Comparison of ENCODE assay signal across 8 cellular contexts in the genomic region with DNA sequence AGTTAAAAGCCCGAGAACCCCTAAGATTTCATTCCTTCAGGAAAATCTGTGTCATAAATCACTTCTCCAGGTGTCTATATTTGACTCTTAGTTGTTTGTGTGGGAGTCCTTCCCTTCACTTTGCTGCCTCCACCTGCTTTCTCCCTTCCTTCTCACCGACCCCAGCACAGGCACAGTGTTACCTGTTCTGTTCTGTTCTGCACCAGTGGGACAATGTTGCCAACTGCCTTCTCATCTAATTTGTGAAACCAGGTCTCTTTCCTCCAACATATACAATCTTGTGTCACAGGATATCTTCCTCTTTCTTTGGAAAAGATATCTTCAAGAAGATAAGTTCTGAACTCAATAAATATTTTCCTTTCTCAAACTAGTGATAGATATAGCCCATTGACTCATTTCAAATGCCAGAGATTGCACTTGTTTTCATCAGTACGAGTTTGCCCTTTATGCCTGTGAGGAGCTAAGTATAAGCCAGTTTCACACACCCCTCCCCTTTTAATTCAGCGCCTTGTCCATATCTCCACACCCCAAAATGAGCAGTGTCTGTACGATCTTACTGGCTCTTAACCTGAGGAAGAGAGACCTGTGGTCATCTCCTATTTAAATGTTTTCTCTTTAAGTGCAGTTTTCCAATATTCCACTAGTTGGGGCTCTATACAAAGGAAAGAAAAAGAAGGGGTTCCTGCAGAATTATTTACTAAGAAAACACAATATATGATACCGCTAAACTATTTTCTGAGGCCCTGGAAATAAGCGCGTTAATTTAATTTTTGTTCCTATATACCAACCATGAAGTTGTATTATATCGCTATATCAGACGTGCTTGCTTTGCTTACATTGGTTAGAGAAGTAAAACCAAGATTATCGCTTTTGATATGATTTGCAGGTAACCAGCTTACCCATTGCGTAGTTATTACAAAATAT.
DNase-seq lines count a peak whose midpoint lies in the region; ATAC-seq and TF ChIP-seq lines count a peak whose summit lies in the region.
"Had no signal": no experiment of that assay in that cellular context is flagged by ENCODE, and none has a peak within 500 bp of the region (broad histone marks: within the 10 kb centered on the region; RNA-seq: fewer than 3 reads in every experiment).

No MANE protein-coding gene starts in this region.

- TF ChIP-seq POLR2A in stomach (IDR thresholded peaks at IDR 0.05): no peak

- H3K4me3 ChIP-seq in HFF-Myc (replicated peaks; ENCODE audit: low read depth, low read length) (no peak overlapping the region), ascending aorta (no peak overlapping the region), stomach (no peak overlapping the region)

- no peaks in the 10 kb centered on the region for H3K9me3 ChIP-seq in ascending aorta
- no peaks in the 10 kb centered on the region for H3K9me3 ChIP-seq in stomach

- TF ChIP-seq CTCF in HFF-Myc (IDR thresholded peaks at IDR 0.05; ENCODE audit: low read depth, low read length, missing control alignments) (peak; percentile 72), ascending aorta (IDR thresholded peaks at IDR 0.05) (peak; percentile 59 to 92 (median 87)), stomach (IDR thresholded peaks at IDR 0.05) (peak in 5 of 7 experiments; percentile 61 to 92 (median 69))

- peak; percentile 67 for DNase-seq in EH (ENCODE audit: low read depth)
- DNase-seq in HFF-Myc (ENCODE audit: extremely low read depth, low read depth): no peak
- peak; percentile 46 for DNase-seq in NCI-H345 treated with DMSO at 0.1 percent for 48 hours (lab: John Stamatoyannopoulos, UW; ENCODE audit: unreplicated experiment)
- DNase-seq in ascending aorta (ENCODE audit: low spot score in 2 of 2): no peak
- DNase-seq in iris pigment epithelial cell (ENCODE audit: low read depth): peak; percentile 44
- DNase-seq in stomach: no peak
- DNase-seq: activated B cell treated with CpG ODN at 0.5 μM for 24 hours had no signal

- H3K27ac ChIP-seq in ascending aorta: no peak overlapping the region
- peak overlapping the region in 2 of 5 donors; percentile 22 to 47 for H3K27ac ChIP-seq in stomach

- intact Hi-C loops in ascending aorta (cut with DNase I): loop anchor here (5.0 to 10.0 kb wide), 2 partner anchors 600 to 818 kb away; a partner anchor contains a TSS
- intact Hi-C loops in stomach (cut with DNase I; ENCODE audit: low total_unique reads): no loop called here

- H3K4me1 ChIP-seq in ascending aorta (no peaks in the 10 kb centered on the region), stomach (peaks cover 13 to 53% (median 28%) of the 10 kb centered on the region in 4 donors)

- H3K36me3 ChIP-seq in ascending aorta: no peaks in the 10 kb centered on the region
- no peaks in the 10 kb centered on the region for H3K36me3 ChIP-seq in stomach

- WGBS in stomach, 5 donors: 20 to 35% (median 25%) methylated on average over 12 of the region's 12 CpGs

- no peak for ATAC-seq in GM19351 (IDR thresholded peaks at IDR 0.05; ENCODE audit: unreplicated experiment)

- no peak for TF ChIP-seq EP300 in stomach (IDR thresholded peaks at IDR 0.05)

- H3K27me3 ChIP-seq in ascending aorta (no peaks in the 10 kb centered on the region), stomach (no peaks in the 10 kb centered on the region)

Comparison
In these comparisons a context has a peak if more than half of its experiments do, and no peak if none do; other contexts are left out.
1. DNase-seq: peak in EH (single experiment), NCI-H345 treated with DMSO at 0.1 percent for 48 hours (single experiment) and iris pigment epithelial cell (single experiment); none in HFF-Myc (single experiment), ascending aorta (0 of 2) and stomach (single experiment).
2. Peak in every context shown above with its lines, with median percentiles within 50 percentile points of each other: CTCF ChIP-seq.